1 cellular context compared by ENCODE assay signal in genomic region chr1:181099152-181100014, GRCh38.
A peak's percentile ranks its signal among the peaks of the same experiment; 100 is the strongest.
TF ChIP-seq lines count a peak whose summit lies in the region.

No MANE protein-coding gene starts in this region.

TF ChIP-seq in GM12878, 131 proteins besides CTCF, POLR2A, EP300 and RAD21 (continued from another document):
- TF ChIP-seq E4F1 (IDR thresholded peaks at IDR 0.05; ENCODE audit: borderline replicate concordance, partially characterized antibody) (no peak), TAF1 (IDR thresholded peaks at IDR 0.05; ENCODE audit: borderline replicate concordance, low read depth, low read length) (no peak; the same call in 1 of the 2 replicates), PML (IDR thresholded peaks at IDR 0.05; ENCODE audit: low read length) (peak; percentile 83), YY1 (IDR thresholded peaks at IDR 0.05; ENCODE audit: low read depth, low read length) (no peak), JUNB (IDR thresholded peaks at IDR 0.05) (peak; percentile 100), EGR1 (IDR thresholded peaks at IDR 0.05; ENCODE audit: borderline replicate concordance in 1 of 2, low read depth in 2 of 2, low read length in 2 of 2) (no peak)
